12 cellular contexts compared by ENCODE assay signal in the genomic region with DNA sequence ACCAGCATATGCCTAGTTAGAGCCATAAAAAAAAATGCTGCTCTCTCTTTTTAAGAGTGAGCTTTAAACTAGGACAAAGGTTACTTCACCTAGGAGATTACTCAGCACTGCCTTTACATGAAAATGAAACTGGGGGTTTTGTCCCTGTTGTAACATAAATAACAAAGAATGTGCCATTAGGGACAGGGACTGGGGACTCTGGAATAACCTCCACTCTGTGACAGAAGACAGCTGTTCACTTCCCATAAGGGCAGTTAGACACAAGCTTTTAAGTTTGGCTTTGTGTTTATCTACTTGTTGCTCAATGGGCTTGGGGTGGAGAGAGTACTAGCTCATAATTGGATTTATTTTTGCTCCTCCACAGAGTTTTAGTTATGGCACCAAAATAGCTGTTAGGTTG. TPM values are rescaled to one million over a fixed set of nuclear protein-coding genes. Genes with fewer than 3 reads are reported as not detected.
DNase-seq lines count a peak whose midpoint lies in the region; ATAC-seq and TF ChIP-seq lines count a peak whose summit lies in the region.
"Had no signal": no experiment of that assay in that cellular context is flagged by ENCODE, and none has a peak within 500 bp of the region (broad histone marks: within the 10 kb centered on the region; RNA-seq: fewer than 3 reads in every experiment).

No MANE protein-coding gene starts in this region.

- no peak overlapping the region for H3K9ac ChIP-seq in IMR-90 (ENCODE audit: low read depth, low read length)

- no peaks in the 10 kb centered on the region for H3K9me1 ChIP-seq in IMR-90 (ENCODE audit: insufficient read depth, low read length)

- CTCF ChIA-PET in IMR-90 (lab: Yijun Ruan, JAX): interaction anchor here (0.7 to 1.5 kb wide), 2 partner anchors 21 to 304 kb away, joined by 3 to 4 read pairs; no protein-coding TSS in a partner anchor

- TF ChIP-seq CTCF in IMR-90 (conservative IDR thresholded peaks at IDR 0.05; ENCODE audit: low read depth, low read length) (no peak), coronary artery (IDR thresholded peaks at IDR 0.05) (no peak), omental fat pad (IDR thresholded peaks at IDR 0.05) (no peak)

- H2BK120ac ChIP-seq in IMR-90 (ENCODE audit: low read depth, low read length): no peak overlapping the region

- no peak overlapping the region for H3K56ac ChIP-seq in IMR-90 (ENCODE audit: extremely low read depth, insufficient read depth, low read length)

- DNase-seq in IMR-90 (no peak), coronary artery (ENCODE audit: low spot score) (no peak), omental fat pad (ENCODE audit: low spot score) (no peak), NCI-H748 (lab: John Stamatoyannopoulos, UW; ENCODE audit: unreplicated experiment) (no peak), GF-D8 (lab: John Stamatoyannopoulos, UW) (no peak)
- no peak for DNase-seq in stimulated activated CD4-positive, alpha-beta T cell treated with anti-CD3 and anti-CD28 coated beads, Interleukin-15, amount 100 ng/mL, for 24 hours
- DNase-seq: activated naive CD8-positive, alpha-beta T cell treated with anti-CD3 and anti-CD28 coated beads, Interleukin-2, amount 50 U/mL, for 24 hours; NCI-H526; stimulated activated CD4-positive, alpha-beta T cell treated with anti-CD3 and anti-CD28 coated beads, Interleukin-2, amount 100 ng/mL, for 48 hours; upper lobe of left lung had no signal

- H3K14ac ChIP-seq in IMR-90 (replicated peaks; ENCODE audit: low read depth, low read length): no peak overlapping the region

- no peak overlapping the region for H4K91ac ChIP-seq in IMR-90 (ENCODE audit: insufficient read depth, low read depth, low read length)

- H3K4me1 ChIP-seq in IMR-90 (ENCODE audit: control insufficient read depth, insufficient read depth, low read length): no peaks in the 10 kb centered on the region

- intact Hi-C loops in IMR-90 (cut with micrococcal nuclease): no loop called here

- no peak overlapping the region for H2BK20ac ChIP-seq in IMR-90 (ENCODE audit: low read depth, low read length)

- no peaks in the 10 kb centered on the region for H3K36me3 ChIP-seq in IMR-90 (ENCODE audit: control insufficient read depth, insufficient read depth, low read length)
- H3K36me3 ChIP-seq: upper lobe of left lung had no signal

- H4K20me1 ChIP-seq in IMR-90 (ENCODE audit: insufficient read depth, low read length): no peaks in the 10 kb centered on the region

- no peak overlapping the region for H4K8ac ChIP-seq in IMR-90 (ENCODE audit: low read depth in 2 of 2, low read length in 2 of 2)

- H3K27ac ChIP-seq in IMR-90 (ENCODE audit: insufficient read depth, low read length) (no peak overlapping the region), coronary artery (peak overlapping the region in 1 of 2 donors; percentile 54)
- H3K27ac ChIP-seq: upper lobe of left lung had no signal

- TF ChIP-seq POLR2A in IMR-90 (IDR thresholded peaks at IDR 0.05; ENCODE audit: low read depth, low read length): no peak

- no peak overlapping the region for H2BK5ac ChIP-seq in IMR-90 (ENCODE audit: low read depth, low read length, poor library complexity, severe bottlenecking)

- no peak overlapping the region for H4K5ac ChIP-seq in IMR-90 (ENCODE audit: low read depth, low read length)

- BruUV-seq in IMR-90 (replicated peaks; lab: Mats Ljungman, UMichigan): no TSS peak

- POLR2A ChIA-PET in IMR-90 (lab: Charles Lee; ENCODE audit: unreplicated experiment): no interaction called here

- no peaks in the 10 kb centered on the region for H3K9me3 ChIP-seq in IMR-90 (ENCODE audit: control insufficient read depth, insufficient read depth, low read length)
- H3K9me3 ChIP-seq: upper lobe of left lung had no signal

- no peak overlapping the region for H3K23ac ChIP-seq in IMR-90 (ENCODE audit: low read depth, low read length)

- H2AFZ ChIP-seq in IMR-90 (replicated peaks; ENCODE audit: low read length, poor library complexity): no peak overlapping the region

- H2BK15ac ChIP-seq in IMR-90 (ENCODE audit: low read depth, low read length): no peak overlapping the region

- no peak overlapping the region for H3K18ac ChIP-seq in IMR-90 (ENCODE audit: low read depth, low read length)

- in situ Hi-C loops in IMR-90 (cut with MboI; ENCODE audit: low sequenced_read_pairs): no loop called here

- no peak for TF ChIP-seq RAD21 in IMR-90 (IDR thresholded peaks at IDR 0.05; ENCODE audit: low read length)

- no peaks in the 10 kb centered on the region for H3K27me3 ChIP-seq in IMR-90 (ENCODE audit: control insufficient read depth, insufficient read depth, low read length)
- H3K27me3 ChIP-seq: upper lobe of left lung had no signal

- H3K4me3 ChIP-seq in IMR-90 (ENCODE audit: insufficient read depth, low read depth, low read length) (no peak overlapping the region), coronary artery (peak overlapping the region; percentile 11)
- H3K4me3 ChIP-seq: upper lobe of left lung had no signal

- no peaks in the 10 kb centered on the region for H3K79me1 ChIP-seq in IMR-90 (ENCODE audit: low read depth in 1 of 2, low read length in 2 of 2)

- peak; percentile 37 for ATAC-seq in GM19463 (IDR thresholded peaks at IDR 0.05; ENCODE audit: unreplicated experiment)
- peak; percentile 32; the same call in 1 of the 2 replicates for ATAC-seq in IMR-90 (ENCODE audit: low read depth)
- ATAC-seq in omental fat pad (ENCODE audit: low FRiP score): peak; percentile 47
- ATAC-seq in HG03460 (IDR thresholded peaks at IDR 0.05; ENCODE audit: unreplicated experiment): no peak
- ATAC-seq: activated naive CD8-positive, alpha-beta T cell treated with anti-CD3 and anti-CD28 coated beads, Interleukin-2, amount 50 U/mL, for 24 hours had no signal

- dilution Hi-C loops in IMR-90 (cut with HindIII; ENCODE audit: low sequenced_read_pairs, unreplicated experiment): no loop called here

- H3K4ac ChIP-seq in IMR-90 (ENCODE audit: low read depth, low read length): no peak overlapping the region

- H2AK9ac ChIP-seq in IMR-90 (replicated peaks; ENCODE audit: low read depth, low read length, poor library complexity): no peak overlapping the region

- peak overlapping the region; percentile 40; the same call in 1 of the 2 replicates for H3K4me2 ChIP-seq in IMR-90 (ENCODE audit: low read depth, low read length)

- no peak overlapping the region for H2AK5ac ChIP-seq in IMR-90 (ENCODE audit: low read depth, low read length)

TF ChIP-seq in IMR-90, 13 proteins besides CTCF, POLR2A, EP300 and RAD21:
- TF ChIP-seq ELK1 (IDR thresholded peaks at IDR 0.05; ENCODE audit: borderline replicate concordance, low read depth, low read length): no peak
- no peak for TF ChIP-seq RFX5 (IDR thresholded peaks at IDR 0.05; ENCODE audit: low read depth, low read length)
- TF ChIP-seq MXI1 (IDR thresholded peaks at IDR 0.05; ENCODE audit: borderline replicate concordance, low read depth, low read length): no peak
- no peak for TF ChIP-seq USF2 (IDR thresholded peaks at IDR 0.05; ENCODE audit: low read depth, low read length)
- TF ChIP-seq SMC3 (IDR thresholded peaks at IDR 0.05; ENCODE audit: low read depth, low read length): no peak
- no peak for TF ChIP-seq CHD1 (IDR thresholded peaks at IDR 0.05; ENCODE audit: low read depth, low read length)
- TF ChIP-seq NFE2L2 (IDR thresholded peaks at IDR 0.05; ENCODE audit: low read depth, low read length): no peak

RNA-seq across cellular contexts. Expression of gene ENPEP, which starts 11.9 kb away (rescaled TPM):
- total RNA-seq in IMR-90 (2012; rRNA removed) (0.18 and 0.28 TPM in 2 replicates), omental fat pad (10 to 100 TPM in 3 of 4 donors, 1 to 10 TPM in 1; 7.5 to 30.3 (median 15.7) TPM)
- 0.07 and 0.12 TPM in 2 replicates for polyA plus RNA-seq in IMR-90 (2012; rRNA removed)
- polyA plus RNA-seq in IMR-90 (2012; cell fraction: cytosol; rRNA removed): 0.03 and 0.04 TPM in 2 replicates
- polyA plus RNA-seq in IMR-90 (2012; cell fraction: nucleus; rRNA removed; ENCODE audit: low replicate concordance): 0.03 and 0.13 TPM in 2 replicates
